8 cellular contexts compared by ENCODE assay signal in the genomic region with DNA sequence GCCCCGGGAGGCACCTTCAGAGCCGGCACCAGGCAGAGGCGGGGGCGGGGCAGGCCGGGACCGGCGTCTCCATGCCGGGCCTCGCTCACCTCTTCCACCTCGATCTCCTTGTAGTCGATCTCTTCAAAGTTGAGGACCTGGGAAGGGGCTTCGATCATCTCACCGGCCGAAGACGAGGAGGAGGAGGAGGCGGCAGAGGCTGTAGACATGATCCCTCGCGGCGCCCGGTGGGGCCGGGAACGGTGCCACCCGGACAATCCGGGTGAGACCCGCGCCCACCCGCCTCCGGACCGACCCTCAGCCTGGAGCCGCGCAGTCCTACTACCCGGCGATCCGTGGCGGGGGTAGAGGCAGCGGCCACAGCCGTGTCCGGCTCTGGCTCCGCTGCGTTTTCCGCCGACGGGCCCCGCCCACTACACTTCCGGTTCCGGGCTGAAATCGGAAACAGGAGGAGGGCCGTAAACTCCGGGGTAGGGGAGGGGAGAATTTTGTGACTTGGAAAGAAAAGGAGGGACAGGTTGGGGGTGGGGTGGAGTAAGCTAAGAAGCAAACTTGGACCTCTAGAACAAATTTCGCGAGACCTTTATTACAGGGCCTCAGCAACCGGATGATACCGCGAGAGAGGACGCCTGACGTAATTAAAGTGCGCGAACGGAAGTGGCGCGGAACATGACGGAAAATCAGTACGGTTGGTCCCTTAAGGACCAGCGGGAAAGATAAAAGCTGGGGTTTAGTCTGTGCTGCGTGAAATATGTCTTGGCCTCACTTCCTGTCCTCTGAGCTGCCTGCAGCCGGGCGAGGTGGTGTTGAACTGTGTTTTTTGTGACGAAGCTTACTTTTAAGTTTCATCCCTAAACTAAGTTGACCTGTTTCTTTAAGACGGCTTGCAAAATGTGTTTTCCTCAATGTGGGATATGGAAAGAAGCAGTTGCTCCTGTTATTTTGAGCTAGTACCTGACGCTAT. TPM values are rescaled to one million over a fixed set of nuclear protein-coding genes. Genes with fewer than 3 reads are reported as not detected.
DNase-seq lines count a peak whose midpoint lies in the region; ATAC-seq and TF ChIP-seq lines count a peak whose summit lies in the region.

A gene (minus strand): TSS at position 398 of the 964 bp plus-strand sequence. CDS start 189 bp downstream, at position 209.

- H3K36me3 ChIP-seq in SU-DHL-6 (ENCODE audit: low read length), result no peaks in the 10 kb centered on the region; the same call in 1 of the 2 replicates
- H3K36me3 ChIP-seq in ovary, result no peaks in the 10 kb centered on the region
- no peaks in the 10 kb centered on the region for H3K36me3 ChIP-seq in thyroid gland

- H3K9me2 ChIP-seq in SU-DHL-6 (replicated peaks; ENCODE audit: insufficient read depth, low read length), result no peaks in the 10 kb centered on the region

- peak within 1 kb of the TSS; percentile 78 for H3K4me3 ChIP-seq in SU-DHL-6 (ENCODE audit: insufficient read depth, low read length, poor library complexity, severe bottlenecking)
- peak within 1 kb of the TSS; percentile 93 for H3K4me3 ChIP-seq in ovary
- H3K4me3 ChIP-seq in thyroid gland (replicated peaks in 1 of 3), result peak within 1 kb of the TSS; percentile 83 to 100 (median 98)

- H3K9me3 ChIP-seq in SU-DHL-6 (ENCODE audit: insufficient read depth, low read length) (no peaks in the 10 kb centered on the region), ovary (no peaks in the 10 kb centered on the region), thyroid gland (no peaks in the 10 kb centered on the region)

- 0 to 1% (median 1%) methylated on average over 69 to 70 of the region's 70 CpGs for WGBS in ovary, 3 donors
- WGBS in thyroid gland, 2 donors, result 0% methylated on average over 37 to 43 of the region's 70 CpGs

- H3K27ac ChIP-seq in SU-DHL-6 (ENCODE audit: low read depth, low read length) (peak within 1 kb of the TSS; percentile 85), ovary (peak within 1 kb of the TSS; percentile 78 to 92), thyroid gland (peak within 1 kb of the TSS; percentile 88 to 95 (median 88))

- H4K20me1 ChIP-seq in SU-DHL-6 (ENCODE audit: low read depth, low read length), result peaks cover 23% of the 10 kb centered on the region

- peak; percentile 87 for DNase-seq in NCI-H128 (lab: John Stamatoyannopoulos, UW; ENCODE audit: unreplicated experiment)
- DNase-seq in activated naive CD8-positive, alpha-beta T cell treated with anti-CD3 and anti-CD28 coated beads, Interleukin-2, amount 10 ng/mL, durations not matched to agents 7 days and 5 days, result peak; percentile 93
- peak; percentile 93 for DNase-seq in Right ventricle myocardium inferior (ENCODE audit: missing footprints)
- peak; percentile 88 to 96 (median 95) for DNase-seq in ovary
- peak; percentile 92 for DNase-seq in thyroid gland

- peaks cover 34% of the 10 kb centered on the region for H3K4me1 Mint-ChIP-seq in activated naive CD8-positive, alpha-beta T cell treated with anti-CD3 and anti-CD28 coated beads, Interleukin-2, amount 10 ng/mL, durations not matched to agents 7 days and 5 days

- peak within 1 kb of the TSS; percentile 80 for H2AFZ ChIP-seq in SU-DHL-6 (ENCODE audit: low read depth, low read length, severe bottlenecking)

- TF ChIP-seq POLR2A in GM10847 (IDR thresholded peaks at IDR 0.05; ENCODE audit: extremely low read depth, insufficient read length) (peak; percentile 78), ovary (IDR thresholded peaks at IDR 0.05) (peak; percentile 61), thyroid gland (IDR thresholded peaks at IDR 0.05) (peak in 1 of 2 donors; percentile 80)

- POLR2A ChIA-PET in activated naive CD8-positive, alpha-beta T cell treated with anti-CD3 and anti-CD28 coated beads, Interleukin-2, amount 10 ng/mL, durations not matched to agents 7 days and 5 days (lab: Charles Lee), result interaction anchor here (0.5 to 1.4 kb wide), 5 partner anchors 15 to 1506 kb away, joined by 3 to 5 read pairs (median 3); a partner anchor contains a TSS

- peaks cover 49% of the 10 kb centered on the region for H3K79me2 ChIP-seq in SU-DHL-6 (ENCODE audit: insufficient read depth, low read length)

- H3F3A ChIP-seq in SU-DHL-6 (ENCODE audit: insufficient read depth), result peaks cover 6% of the 10 kb centered on the region; the same call in 1 of the 2 replicates

- H3K27me3 ChIP-seq in SU-DHL-6 (ENCODE audit: low read length) (no peaks in the 10 kb centered on the region), ovary (no peaks in the 10 kb centered on the region), thyroid gland (no peaks in the 10 kb centered on the region)

- H3K4me3 Mint-ChIP-seq in activated naive CD8-positive, alpha-beta T cell treated with anti-CD3 and anti-CD28 coated beads, Interleukin-2, amount 10 ng/mL, durations not matched to agents 7 days and 5 days, result peak within 1 kb of the TSS; percentile 97

- no peaks in the 10 kb centered on the region for H3K4me1 ChIP-seq in ovary (ENCODE audit: insufficient read depth)
- peaks cover 17 to 24% of the 10 kb centered on the region in 2 donors for H3K4me1 ChIP-seq in thyroid gland

- peak within 1 kb of the TSS; percentile 83 for H3K4me2 ChIP-seq in SU-DHL-6 (ENCODE audit: low read depth, low read length, poor library complexity, severe bottlenecking)

- TF ChIP-seq CTCF in SU-DHL-6 (IDR thresholded peaks at IDR 0.05; ENCODE audit: insufficient read depth, low read length, poor library complexity, severe bottlenecking) (no peak), ovary (IDR thresholded peaks at IDR 0.05) (peak in 1 of 3 donors; percentile 5), thyroid gland (IDR thresholded peaks at IDR 0.05) (no peak)

- no peak for TF ChIP-seq EP300 in ovary (IDR thresholded peaks at IDR 0.05)

- peak within 1 kb of the TSS; percentile 94 for H3K27ac Mint-ChIP-seq in activated naive CD8-positive, alpha-beta T cell treated with anti-CD3 and anti-CD28 coated beads, Interleukin-2, amount 10 ng/mL, durations not matched to agents 7 days and 5 days

- ATAC-seq in HG02678 (IDR thresholded peaks at IDR 0.05; ENCODE audit: unreplicated experiment) (peak; percentile 92), Right ventricle myocardium inferior (peak; percentile 97)
- ATAC-seq in activated naive CD8-positive, alpha-beta T cell treated with anti-CD3 and anti-CD28 coated beads, Interleukin-2, amount 10 ng/mL, durations not matched to agents 7 days and 5 days (ENCODE audit: low read depth), result peak; percentile 92

- peaks cover 11% of the 10 kb centered on the region for H3K27me3 Mint-ChIP-seq in activated naive CD8-positive, alpha-beta T cell treated with anti-CD3 and anti-CD28 coated beads, Interleukin-2, amount 10 ng/mL, durations not matched to agents 7 days and 5 days

- H3K9ac ChIP-seq in SU-DHL-6 (ENCODE audit: low read length), result peak within 1 kb of the TSS; percentile 86

- no peaks in the 10 kb centered on the region for H3K9me3 Mint-ChIP-seq in activated naive CD8-positive, alpha-beta T cell treated with anti-CD3 and anti-CD28 coated beads, Interleukin-2, amount 10 ng/mL, durations not matched to agents 7 days and 5 days

- intact Hi-C loops in Right ventricle myocardium inferior (cut with DNase I) (no loop called here), ovary (cut with DNase I) (no loop called here), thyroid gland (cut with DNase I) (loop anchor here (10.0 kb wide), 2 partner anchors 762 to 1622 kb away; a partner anchor contains a TSS)

- no peaks in the 10 kb centered on the region for H3K36me3 Mint-ChIP-seq in activated naive CD8-positive, alpha-beta T cell treated with anti-CD3 and anti-CD28 coated beads, Interleukin-2, amount 10 ng/mL, durations not matched to agents 7 days and 5 days

RNA-seq across cellular contexts. Expression of the gene that starts here (rescaled TPM):
- 10 to 100 TPM; 29.9 to 30.2 TPM for total RNA-seq in activated naive CD8-positive, alpha-beta T cell treated with anti-CD3 and anti-CD28 coated beads, Interleukin-2, amount 10 ng/mL, durations not matched to agents 7 days and 5 days
- total RNA-seq in Right ventricle myocardium inferior (15.6 TPM), ovary (10 to 100 TPM; 21.1 to 30.5 (median 25.5) TPM), thyroid gland (10 to 100 TPM; 31.5 to 50.3 (median 33.6) TPM)
- polyA plus RNA-seq in ovary, result 10 to 100 TPM; 14.1 to 20.0 TPM

Comparison
In these comparisons a context has a peak if more than half of its experiments do, and no peak if none do; other contexts are left out.
1. Peak in every context shown above with its lines: DNase-seq, ATAC-seq, H3K4me3 ChIP-seq and H3K27ac ChIP-seq.